ENCODE assay signal across 18 cellular contexts in the genomic region with DNA sequence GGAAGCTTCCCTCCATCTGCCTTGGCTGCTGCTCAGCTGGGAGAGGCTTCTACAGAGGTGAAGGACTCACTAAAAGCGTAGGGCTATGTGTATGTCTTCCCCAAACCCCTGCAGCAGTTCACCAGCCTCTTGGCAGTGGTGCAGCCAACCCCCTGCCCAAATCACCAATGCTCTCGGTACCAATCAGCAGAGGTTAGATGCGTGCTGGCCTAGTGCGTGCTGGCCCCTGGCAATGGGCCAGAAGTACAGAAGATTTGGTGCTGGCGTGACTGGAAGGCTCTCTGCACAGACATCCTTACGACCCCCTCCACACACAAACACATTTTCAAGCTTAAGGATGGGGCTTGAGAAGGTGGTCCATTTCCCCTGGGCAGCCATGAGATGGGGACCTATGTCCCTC.
DNase-seq lines count a peak whose midpoint lies in the region; ATAC-seq and TF ChIP-seq lines count a peak whose summit lies in the region.
"Had no signal": no experiment of that assay in that cellular context is flagged by ENCODE, and none has a peak within 500 bp of the region (broad histone marks: within the 10 kb centered on the region; RNA-seq: fewer than 3 reads in every experiment).

No MANE protein-coding gene starts in this region.

- peak overlapping the region; percentile 63 for H3K4me2 ChIP-seq in KMS-11

- WGBS in esophagus muscularis mucosa = 89% methylated on average over 6 of the region's 6 CpGs
- WGBS in sigmoid colon, 2 donors = 92 to 94% methylated on average over 6 of the region's 6 CpGs

- no peaks in the 10 kb centered on the region for H3K36me3 ChIP-seq in BE2C
- no peaks in the 10 kb centered on the region for H3K36me3 ChIP-seq in KMS-11 (ENCODE audit: insufficient read depth)
- no peaks in the 10 kb centered on the region for H3K36me3 ChIP-seq in esophagus muscularis mucosa
- H3K36me3 ChIP-seq in sigmoid colon = no peaks in the 10 kb centered on the region
- H3K36me3 ChIP-seq: HAP-1, SJCRH30 had no signal

- H3K27ac ChIP-seq in KMS-11 = peak overlapping the region; percentile 80
- H3K27ac ChIP-seq in esophagus muscularis mucosa (replicated peaks in 1 of 4) = peak overlapping the region; percentile 82 to 86 (median 85)
- H3K27ac ChIP-seq in sigmoid colon = peak overlapping the region; percentile 81 to 91 (median 84)
- no peak overlapping the region for H3K27ac ChIP-seq in coronary artery
- H3K27ac ChIP-seq: SJCRH30 had no signal

- TF ChIP-seq EP300 in esophagus muscularis mucosa (IDR thresholded peaks at IDR 0.05) = no peak
- TF ChIP-seq EP300 in sigmoid colon (IDR thresholded peaks at IDR 0.05) = no peak

- intact Hi-C loops in esophagus muscularis mucosa (cut with DNase I) = no loop called here
- intact Hi-C loops in sigmoid colon (cut with DNase I) = loop anchor here (5.0 kb wide), 1 partner anchor 76 kb away; no protein-coding TSS in a partner anchor

- TF ChIP-seq POLR2A in esophagus muscularis mucosa (IDR thresholded peaks at IDR 0.05; ENCODE audit: low read depth) (no peak), sigmoid colon (IDR thresholded peaks at IDR 0.05) (no peak)

- peaks cover 36% of the 10 kb centered on the region for H3K4me1 ChIP-seq in BE2C
- H3K4me1 ChIP-seq in KMS-11 (ENCODE audit: low read depth, poor library complexity, severe bottlenecking) = peaks cover 64% of the 10 kb centered on the region
- H3K4me1 ChIP-seq in esophagus muscularis mucosa = peaks cover 54 to 92% (median 88%) of the 10 kb centered on the region in 4 donors
- peaks cover 0 to 89% (median 77%) of the 10 kb centered on the region in 4 donors for H3K4me1 ChIP-seq in sigmoid colon

- TF ChIP-seq CTCF in BE2C (IDR thresholded peaks at IDR 0.05; ENCODE audit: low read depth, low read length) (no peak), KMS-11 (conservative IDR thresholded peaks at IDR 0.05; ENCODE audit: low read depth, low read length) (no peak), esophagus muscularis mucosa (IDR thresholded peaks at IDR 0.05) (no peak), sigmoid colon (IDR thresholded peaks at IDR 0.05) (no peak), coronary artery (IDR thresholded peaks at IDR 0.05) (no peak)

- H3K9me3 ChIP-seq in BE2C (no peaks in the 10 kb centered on the region), esophagus muscularis mucosa (no peaks in the 10 kb centered on the region), sigmoid colon (no peaks in the 10 kb centered on the region)
- H3K9me3 ChIP-seq: HAP-1, SJCRH30 had no signal

- peak; percentile 2 for DNase-seq in BE2C
- no peak for DNase-seq in esophagus muscularis mucosa (ENCODE audit: extremely low spot score)
- DNase-seq in sigmoid colon = peak; percentile 60
- DNase-seq in hypothalamus (lab: John Stamatoyannopoulos, UW) = no peak
- DNase-seq in coronary artery (ENCODE audit: low spot score) = no peak
- no peak for DNase-seq in iPS-NIHi11 (ENCODE audit: low spot score)
- DNase-seq: CD4-positive, alpha-beta T cell; EL; KG1; NCI-H1092 treated with DMSO at 0.1 percent for 48 hours; NCI-H1694 treated with DMSO at 0.1 percent for 48 hours; NCI-H2107; NCI-H2227 treated with DMSO at 0.1 percent for 48 hours; NCI-H524; SJCRH30 had no signal

- H3K27me3 ChIP-seq in BE2C = no peaks in the 10 kb centered on the region
- no peaks in the 10 kb centered on the region for H3K27me3 ChIP-seq in KMS-11 (ENCODE audit: insufficient read depth, low read depth)
- H3K27me3 ChIP-seq in esophagus muscularis mucosa = no peaks in the 10 kb centered on the region
- no peaks in the 10 kb centered on the region for H3K27me3 ChIP-seq in sigmoid colon
- H3K27me3 ChIP-seq: SJCRH30 had no signal

- no peak for ATAC-seq in HG03457 (IDR thresholded peaks at IDR 0.05; ENCODE audit: unreplicated experiment)

- peak overlapping the region; percentile 31; the same call in 1 of the 2 replicates for H3K9ac ChIP-seq in KMS-11

- no peak overlapping the region for H3K4me3 ChIP-seq in BE2C (ENCODE audit: low read depth, low read length)
- no peak overlapping the region for H3K4me3 ChIP-seq in KMS-11 (IDR thresholded peaks at IDR 0.05; ENCODE audit: insufficient read depth, low read depth, low read length)
- H3K4me3 ChIP-seq in esophagus muscularis mucosa = no peak overlapping the region
- H3K4me3 ChIP-seq in sigmoid colon = no peak overlapping the region
- no peak overlapping the region for H3K4me3 ChIP-seq in coronary artery
- H3K4me3 ChIP-seq: HAP-1, SJCRH30 had no signal

- H4K20me1 ChIP-seq in KMS-11 (ENCODE audit: insufficient read depth) = no peaks in the 10 kb centered on the region

- H2AFZ ChIP-seq in KMS-11 (ENCODE audit: low read depth) = peak overlapping the region; percentile 52; the same call in 1 of the 2 replicates

- H3K79me2 ChIP-seq in KMS-11 (ENCODE audit: insufficient read depth, low read depth) = no peaks in the 10 kb centered on the region

Comparison
In these comparisons a context has a peak if more than half of its experiments do, and no peak if none do; other contexts are left out.
1. DNase-seq: peak in BE2C (single experiment) and sigmoid colon (single experiment); none in esophagus muscularis mucosa (single experiment), hypothalamus (0 of 51), coronary artery (single experiment) and iPS-NIHi11 (single experiment).
2. H3K27ac ChIP-seq: peak in KMS-11 (single experiment), esophagus muscularis mucosa (4 of 4) and sigmoid colon (4 of 4); none in coronary artery (0 of 2).